ENCODE assay signal across 8 cellular contexts in genomic region chr7:19116121-19117080, GRCh38. TPM values are rescaled to one million over a fixed set of nuclear protein-coding genes. Genes with fewer than 3 reads are reported as not detected.
DNase-seq lines count a peak whose midpoint lies in the region; ATAC-seq and TF ChIP-seq lines count a peak whose summit lies in the region.

No MANE protein-coding gene starts in this region.

- H3K27me3 ChIP-seq in heart left ventricle: peaks cover 24 to 97% (median 76%) of the 10 kb centered on the region in 9 donors

- peaks cover 0 to 36% (median 10%) of the 10 kb centered on the region in 12 donors for H3K4me1 ChIP-seq in heart left ventricle

- TF ChIP-seq POLR2A in heart left ventricle (IDR thresholded peaks at IDR 0.05): no peak

- no peaks in the 10 kb centered on the region for H3K36me3 ChIP-seq in heart left ventricle

- H3K27ac ChIP-seq in heart left ventricle: peak overlapping the region in 9 of 12 donors; percentile 8 to 59 (median 42)

- intact Hi-C loops in heart left ventricle (cut with DNase I): no loop called here
- intact Hi-C loops in sciatic nerve (cut with DNase I): no loop called here

- WGBS in heart left ventricle, 4 donors: 1 to 2% (median 2%) methylated on average over 26 to 69 of the region's 69 CpGs

- TF ChIP-seq CTCF in GM12865 (IDR thresholded peaks at IDR 0.05; ENCODE audit: insufficient read depth, low read depth, low read length, missing control alignments) (no peak), WI38 (IDR thresholded peaks at IDR 0.05; ENCODE audit: low read depth, low read length) (no peak), heart left ventricle (IDR thresholded peaks at IDR 0.05) (no peak)

- no peaks in the 10 kb centered on the region for H3K9me3 ChIP-seq in heart left ventricle

- DNase-seq in GM12865 (ENCODE audit: low read depth) (peak; percentile 12), HK-2 (ENCODE audit: unreplicated experiment) (peak; percentile 50), heart left ventricle (peak; percentile 8 to 62 (median 26)), sciatic nerve (ENCODE audit: low spot score) (peak; percentile 63), middle frontal gyrus (ENCODE audit: extremely low spot score, low spot score) (no peak)

- ATAC-seq in heart left ventricle: peak in 1 of 4 donors; percentile 3
- ATAC-seq in sciatic nerve: peak; percentile 32
- ATAC-seq in GM21381 (IDR thresholded peaks at IDR 0.05; ENCODE audit: unreplicated experiment): no peak
- no peak for ATAC-seq in HG02840 (IDR thresholded peaks at IDR 0.05; ENCODE audit: low FRiP score, unreplicated experiment)

- H3K4me3 ChIP-seq in GM12865 (ENCODE audit: low read depth, low read length) (no peak overlapping the region), WI38 (ENCODE audit: low read depth, low read length) (peak overlapping the region; percentile 72), heart left ventricle (peak overlapping the region; percentile 22 to 76 (median 60))

RNA-seq across cellular contexts. Expression of gene TWIST1, which starts 1.0 kb away (rescaled TPM):
- total RNA-seq in heart left ventricle (1 to 10 TPM in 4 of 9 donors, under 1 TPM in 5; 0.38 to 4.6 (median 0.87) TPM), sciatic nerve (14.7 TPM)
- polyA plus RNA-seq in heart left ventricle: 1 to 10 TPM; 1.1 to 1.7 TPM

RNA-seq across cellular contexts. Expression of gene FERD3L, which starts 28.8 kb away (rescaled TPM):
- total RNA-seq in heart left ventricle (not detected), sciatic nerve (not detected)
- polyA plus RNA-seq in heart left ventricle: not detected
